In genomic region chr1:40709100-40709801, GRCh38 we compare ENCODE assay signal across 8 cellular contexts. TPM values are rescaled to one million over a fixed set of nuclear protein-coding genes. Genes with fewer than 3 reads are reported as not detected.
DNase-seq lines count a peak whose midpoint lies in the region; ATAC-seq and TF ChIP-seq lines count a peak whose summit lies in the region.

No MANE protein-coding gene starts in this region.

- H2BK5ac ChIP-seq in trophoblast cell (ENCODE audit: low read depth, low read length, poor library complexity), result peak overlapping the region; percentile 68

- H2AK5ac ChIP-seq in trophoblast cell (ENCODE audit: low read length), result no peak overlapping the region

- peak overlapping the region; percentile 63 for H4K8ac ChIP-seq in trophoblast cell (ENCODE audit: low read depth, low read length)

- peak overlapping the region; percentile 86 for H4K91ac ChIP-seq in trophoblast cell (ENCODE audit: low read depth, low read length)

- peak overlapping the region; percentile 95 for H3K4me3 Mint-ChIP-seq in HFFc6

- TF ChIP-seq EP300 in transverse colon (IDR thresholded peaks at IDR 0.05; ENCODE audit: low read depth), result no peak

- H2BK120ac ChIP-seq in trophoblast cell (ENCODE audit: insufficient read depth, low read length, poor library complexity), result peak overlapping the region; percentile 70

- H3K23ac ChIP-seq in trophoblast cell (ENCODE audit: low read length), result no peak overlapping the region

- H2AFZ ChIP-seq in SU-DHL-6 (ENCODE audit: low read depth, low read length, severe bottlenecking) (peak overlapping the region; percentile 21), trophoblast cell (ENCODE audit: insufficient read depth, low read length, poor library complexity) (no peak overlapping the region)

- peak overlapping the region; percentile 75 for H3K27ac Mint-ChIP-seq in HFFc6

- intact Hi-C loops in heart left ventricle (cut with DNase I) (loop anchor here in 1 of 10 donors (2.0 kb wide), 1 partner anchor 18 kb away; the partner anchor contains the start of gene NFYC), transverse colon (cut with DNase I; ENCODE audit: low total_unique reads) (no loop called here)

- in situ Hi-C loops in transverse colon (cut with MboI; ENCODE audit: low pct_ligation_motif_present in 1 of 4, low pct_unique_long_range_greater_than_20kb in 1 of 4, low sequenced_read_pairs in 3 of 4), result no loop called here

- H3K4ac ChIP-seq in trophoblast cell (ENCODE audit: low read depth, low read length), result peak overlapping the region; percentile 35

- H3K14ac ChIP-seq in trophoblast cell (ENCODE audit: low read length), result peak overlapping the region; percentile 47

- H3K9me3 Mint-ChIP-seq in HFFc6, result no peaks in the 10 kb centered on the region

- WGBS in heart left ventricle, 4 donors, result 0 to 1% (median 0%) methylated on average over 10 of the region's 10 CpGs
- WGBS in trophoblast cell (ENCODE audit: extremely low coverage, insufficient coverage, insufficient read length), result no CpG with 5 or more reads among the region's 10 CpGs
- WGBS in transverse colon (ENCODE audit: low coverage in 1 of 2), 2 donors, result 2 to 4% methylated on average over 10 of the region's 10 CpGs

- H3K27me3 ChIP-seq in SU-DHL-6 (ENCODE audit: low read length) (no peaks in the 10 kb centered on the region), heart left ventricle (no peaks in the 10 kb centered on the region), trophoblast cell (ENCODE audit: insufficient read depth, low read length) (no peaks in the 10 kb centered on the region), transverse colon (no peaks in the 10 kb centered on the region)

- peak; percentile 93 to 96 (median 94) for ATAC-seq in heart left ventricle

- H3K4me1 ChIP-seq in heart left ventricle, result peaks cover 11 to 74% (median 51%) of the 10 kb centered on the region in 12 donors
- peaks cover 2 to 7% of the 10 kb centered on the region in 2 experiments for H3K4me1 ChIP-seq in trophoblast cell (ENCODE audit: control insufficient read depth in 1 of 2, insufficient read depth in 2 of 2, low read length in 2 of 2)
- peaks cover 26 to 67% (median 46%) of the 10 kb centered on the region in 4 donors for H3K4me1 ChIP-seq in transverse colon

- no peak overlapping the region for H2BK12ac ChIP-seq in trophoblast cell (ENCODE audit: low read length)

- H3K4me3 ChIP-seq in GM08714 (ENCODE audit: low read length), result peak overlapping the region; percentile 100
- peak overlapping the region; percentile 2 for H3K4me3 ChIP-seq in NB4 (ENCODE audit: low read depth, low read length)
- peak overlapping the region; percentile 62 for H3K4me3 ChIP-seq in SU-DHL-6 (ENCODE audit: insufficient read depth, low read length, poor library complexity, severe bottlenecking)
- peak overlapping the region; percentile 42 to 73 (median 62) for H3K4me3 ChIP-seq in heart left ventricle
- H3K4me3 ChIP-seq in trophoblast cell (ENCODE audit: low read depth, low read length), result peak overlapping the region; percentile 67
- H3K4me3 ChIP-seq in transverse colon, result peak overlapping the region; percentile 19 to 63 (median 43)

- H3K36me3 Mint-ChIP-seq in HFFc6 (ENCODE audit: low read depth), result peaks cover 9% of the 10 kb centered on the region

- peaks cover 7% of the 10 kb centered on the region for H3K79me1 ChIP-seq in trophoblast cell (ENCODE audit: low read length)

- no peaks in the 10 kb centered on the region for H4K20me1 ChIP-seq in SU-DHL-6 (ENCODE audit: low read depth, low read length)

- H3K27ac ChIP-seq in SU-DHL-6 (ENCODE audit: low read depth, low read length) (peak overlapping the region; percentile 79), heart left ventricle (peak overlapping the region; percentile 75 to 91 (median 86)), trophoblast cell (ENCODE audit: low read depth, low read length) (peak overlapping the region; percentile 89), transverse colon (peak overlapping the region; percentile 84 to 88 (median 85))

- H3K18ac ChIP-seq in trophoblast cell (ENCODE audit: low read length), result peak overlapping the region; percentile 19

- TF ChIP-seq POLR2A in NB4 (IDR thresholded peaks at IDR 0.05; ENCODE audit: extremely low read depth, insufficient read length) (peak; percentile 79), heart left ventricle (IDR thresholded peaks at IDR 0.05) (peak; percentile 53 to 78), transverse colon (IDR thresholded peaks at IDR 0.05) (peak; percentile 97)

- peak overlapping the region; percentile 59 for H3K9ac ChIP-seq in SU-DHL-6 (ENCODE audit: low read length)
- peak overlapping the region; percentile 81 for H3K9ac ChIP-seq in trophoblast cell (ENCODE audit: low read length)

- H4K12ac ChIP-seq in trophoblast cell (ENCODE audit: low read depth, low read length), result peak overlapping the region; percentile 54

- TF ChIP-seq CTCF in HFFc6 (IDR thresholded peaks at IDR 0.05), result no peak
- no peak for TF ChIP-seq CTCF in NB4 (IDR thresholded peaks at IDR 0.05; ENCODE audit: low read depth, low read length)
- no peak for TF ChIP-seq CTCF in SU-DHL-6 (IDR thresholded peaks at IDR 0.05; ENCODE audit: insufficient read depth, low read length, poor library complexity, severe bottlenecking)
- TF ChIP-seq CTCF in heart left ventricle (IDR thresholded peaks at IDR 0.05), result no peak
- TF ChIP-seq CTCF in transverse colon (IDR thresholded peaks at IDR 0.05), result no peak

- H3K9me3 ChIP-seq in SU-DHL-6 (ENCODE audit: insufficient read depth, low read length) (no peaks in the 10 kb centered on the region), heart left ventricle (no peaks in the 10 kb centered on the region), trophoblast cell (ENCODE audit: insufficient read depth, low read depth, low read length) (no peaks in the 10 kb centered on the region), transverse colon (no peaks in the 10 kb centered on the region)

- peak; percentile 94 for DNase-seq in HFFc6
- DNase-seq in NB4 (ENCODE audit: low read depth), result peak; percentile 77
- DNase-seq in amniotic epithelial cell (ENCODE audit: low read depth), result peak; percentile 98
- peak in 4 of 5 donors; percentile 87 to 90 (median 88) for DNase-seq in heart left ventricle
- peak; percentile 88 to 92 for DNase-seq in trophoblast cell
- DNase-seq in transverse colon, result peak; percentile 87

- H3K79me2 ChIP-seq in SU-DHL-6 (ENCODE audit: insufficient read depth, low read length) (peaks cover 96% of the 10 kb centered on the region), trophoblast cell (ENCODE audit: control insufficient read depth, insufficient read depth, low read length, poor library complexity) (peaks cover 4% of the 10 kb centered on the region)

- H3K36me3 ChIP-seq in SU-DHL-6 (ENCODE audit: low read length) (no peaks in the 10 kb centered on the region), heart left ventricle (peaks cover 0 to 16% (median 0%) of the 10 kb centered on the region in 9 donors), trophoblast cell (ENCODE audit: control insufficient read depth in 1 of 2, insufficient read depth in 2 of 2, low read length in 2 of 2) (no peaks in the 10 kb centered on the region), transverse colon (no peaks in the 10 kb centered on the region)

- H3F3A ChIP-seq in SU-DHL-6 (ENCODE audit: insufficient read depth), result peaks cover 22% of the 10 kb centered on the region

- no peaks in the 10 kb centered on the region for H3K27me3 Mint-ChIP-seq in HFFc6 (ENCODE audit: insufficient read depth)

- peak overlapping the region; percentile 89 for H3K4me2 ChIP-seq in SU-DHL-6 (ENCODE audit: low read depth, low read length, poor library complexity, severe bottlenecking)
- peak overlapping the region; percentile 79 for H3K4me2 ChIP-seq in trophoblast cell (ENCODE audit: low read length)

- no peaks in the 10 kb centered on the region for H3K9me2 ChIP-seq in SU-DHL-6 (replicated peaks; ENCODE audit: insufficient read depth, low read length)

- H3K4me1 Mint-ChIP-seq in HFFc6 (ENCODE audit: low read depth), result peaks cover 65% of the 10 kb centered on the region

RNA-seq across cellular contexts. Expression of gene NFYC, which starts 17.7 kb away (rescaled TPM):
- 10 to 100 TPM; 31.0 to 48.1 (median 43.8) TPM for total RNA-seq in HFFc6 (2021; fragmentation: NEBNext Ultra II Directional; extraction: Animal tissue kit (Norgen Biotek cat#: 25700))
- 10 to 100 TPM; 52.6 to 82.8 (median 69.4) TPM for total RNA-seq in heart left ventricle
- 10 to 100 TPM; 45.2 to 52.8 TPM for polyA plus RNA-seq in heart left ventricle
- polyA plus RNA-seq in trophoblast cell (2013), result 64.7 and 72.6 TPM in 2 replicates
- 100 to 1,000 TPM in 1 of 4 donors, 10 to 100 TPM in 3; 34.4 to 101 (median 76.4) TPM for total RNA-seq in transverse colon

RNA-seq across cellular contexts. Expression of gene RIMS3, which starts 43.8 kb away (rescaled TPM):
- total RNA-seq in HFFc6 (2021; fragmentation: NEBNext Ultra II Directional; extraction: Animal tissue kit (Norgen Biotek cat#: 25700)), result under 1 TPM in 3 of 6 experiments, not detected in 3; 0.05 to 0.14 (median 0.09) TPM
- total RNA-seq in heart left ventricle (1 to 10 TPM in 5 of 9 donors, under 1 TPM in 4; 0.56 to 3.0 (median 1.1) TPM), transverse colon (10 to 100 TPM in 1 of 4 donors, 1 to 10 TPM in 3; 1.9 to 14.7 (median 5.4) TPM)
- under 1 TPM; 0.23 to 0.30 TPM for polyA plus RNA-seq in heart left ventricle
- 1.0 and 1.1 TPM in 2 replicates for polyA plus RNA-seq in trophoblast cell (2013)

Comparison
In these comparisons a context has a peak if more than half of its experiments do, and no peak if none do; other contexts are left out.
1. Peak in every context shown above with its lines: DNase-seq, ATAC-seq, H3K4me3 ChIP-seq and H3K27ac ChIP-seq.
2. H3K4me3 ChIP-seq: peak in every context shown above with its lines; median percentile 100 in GM08714; 67 in trophoblast cell; 62 in heart left ventricle; 62 in SU-DHL-6; 43 in transverse colon; 2 in NB4.